16 cellular contexts compared by ENCODE assay signal in the genomic region with DNA sequence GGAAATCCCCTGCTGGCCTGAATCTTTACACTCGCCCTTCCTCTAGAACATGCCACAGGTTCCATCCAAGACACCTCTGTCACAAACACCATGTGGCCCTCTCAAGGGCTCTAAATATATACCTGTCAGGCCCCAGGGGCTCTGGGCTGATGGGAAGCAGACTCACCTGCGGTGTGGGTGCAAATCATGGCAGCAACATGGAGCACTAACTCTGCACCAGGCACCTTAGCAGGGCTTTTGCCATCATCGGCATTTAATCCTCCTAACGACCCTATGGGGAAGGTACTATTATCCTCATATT. TPM values are rescaled to one million over a fixed set of nuclear protein-coding genes. Genes with fewer than 3 reads are reported as not detected.
DNase-seq lines count a peak whose midpoint lies in the region; ATAC-seq and TF ChIP-seq lines count a peak whose summit lies in the region.
"Had no signal": no experiment of that assay in that cellular context is flagged by ENCODE, and none has a peak within 500 bp of the region (broad histone marks: within the 10 kb centered on the region; RNA-seq: fewer than 3 reads in every experiment).

No MANE protein-coding gene starts in this region.

- H3K4ac ChIP-seq in mesendoderm (ENCODE audit: low read depth, low read length), result peak overlapping the region; percentile 17

- peaks cover 29% of the 10 kb centered on the region for H3K79me2 ChIP-seq in mesendoderm (ENCODE audit: control insufficient read depth, insufficient read depth, low read length)

- no peak overlapping the region for H4K5ac ChIP-seq in mesendoderm (ENCODE audit: low read length)

- peak overlapping the region; percentile 94 for H2BK5ac ChIP-seq in mesendoderm (ENCODE audit: low read length)

- no peak overlapping the region for H2BK120ac ChIP-seq in mesendoderm (ENCODE audit: low read depth, low read length)

- H2BK15ac ChIP-seq in mesendoderm (replicated peaks; ENCODE audit: low read depth), result no peak overlapping the region

- H2AK5ac ChIP-seq in mesendoderm (ENCODE audit: low read length), result peak overlapping the region; percentile 97

- H3K56ac ChIP-seq in mesendoderm (ENCODE audit: low read length), result peak overlapping the region; percentile 82

- no peak overlapping the region for H3K4me3 Mint-ChIP-seq in CD8-positive, alpha-beta memory T cell
- H3K4me3 Mint-ChIP-seq: GM23338 had no signal

- no peak for TF ChIP-seq CTCF in coronary artery (IDR thresholded peaks at IDR 0.05)
- no peak for TF ChIP-seq CTCF in spleen (IDR thresholded peaks at IDR 0.05 in 8 of 11, conservative IDR thresholded peaks at IDR 0.05 in 3 of 11)
- no peak for TF ChIP-seq CTCF in BE2C (IDR thresholded peaks at IDR 0.05; ENCODE audit: low read depth, low read length)

- H3K36me3 ChIP-seq in mesendoderm (ENCODE audit: control insufficient read depth, insufficient read depth, low read length) (no peaks in the 10 kb centered on the region), spleen (no peaks in the 10 kb centered on the region), BE2C (no peaks in the 10 kb centered on the region)
- no peaks in the 10 kb centered on the region for H3K36me3 ChIP-seq in CD8-positive, alpha-beta memory T cell (ENCODE audit: insufficient read depth, low read length)

- H3K27ac ChIP-seq in coronary artery, result peak overlapping the region in 1 of 2 donors; percentile 28
- H3K27ac ChIP-seq in mesendoderm (ENCODE audit: low read depth, low read length), result peak overlapping the region; percentile 91
- peak overlapping the region in 5 of 8 donors; percentile 35 to 66 (median 60) for H3K27ac ChIP-seq in spleen
- H3K27ac ChIP-seq in CD8-positive, alpha-beta memory T cell (ENCODE audit: low read depth, low read length), result no peak overlapping the region

- DNase-seq in Right ventricle myocardium superior (no peak), cardiac septum (ENCODE audit: low spot score) (no peak), coronary artery (ENCODE audit: low spot score) (peak; percentile 19), mesendoderm (no peak), spleen (no peak), BE2C (no peak)
- no peak for DNase-seq in CD8-positive, alpha-beta memory T cell
- no peak for DNase-seq in activated naive CD4-positive, alpha-beta T cell treated with Interleukin-2 at 50 U/mL for 16 hours
- DNase-seq: 8988T, KBM-7, MV-4-11, NCI-H187, NCI-H2107, NCI-H510A treated with DMSO at 0.1 percent for 48 hours, NCI-H774 had no signal

- H3K9ac ChIP-seq in mesendoderm (ENCODE audit: low read length), result peak overlapping the region; percentile 1

- H3K79me1 ChIP-seq in mesendoderm (ENCODE audit: low read length), result peaks cover 26% of the 10 kb centered on the region

- H3K36me3 Mint-ChIP-seq in CD8-positive, alpha-beta memory T cell, result peaks cover 0 to 2% (median 0%) of the 10 kb centered on the region in 3 donors

- H3K18ac ChIP-seq in mesendoderm (ENCODE audit: low read length), result no peak overlapping the region

- H3K4me1 Mint-ChIP-seq in CD8-positive, alpha-beta memory T cell, result no peaks in the 10 kb centered on the region

- H4K8ac ChIP-seq in mesendoderm (ENCODE audit: low read depth, low read length), result no peak overlapping the region

- H3K4me3 ChIP-seq in coronary artery, result no peak overlapping the region
- no peak overlapping the region for H3K4me3 ChIP-seq in mesendoderm (ENCODE audit: low read length)
- H3K4me3 ChIP-seq in spleen, result no peak overlapping the region
- H3K4me3 ChIP-seq in CD8-positive, alpha-beta memory T cell (ENCODE audit: low read length), result no peak overlapping the region
- H3K4me3 ChIP-seq in BE2C (ENCODE audit: low read depth, low read length), result no peak overlapping the region
- H3K4me3 ChIP-seq: GM23338 had no signal

- H3K27me3 ChIP-seq in mesendoderm (ENCODE audit: insufficient read depth, low read length, poor library complexity) (no peaks in the 10 kb centered on the region), spleen (replicated peaks in 1 of 7) (no peaks in the 10 kb centered on the region), BE2C (no peaks in the 10 kb centered on the region)
- H3K27me3 ChIP-seq in CD8-positive, alpha-beta memory T cell (ENCODE audit: insufficient read depth, low read length, poor library complexity, severe bottlenecking), result no peaks in the 10 kb centered on the region

- intact Hi-C loops in Right ventricle myocardium superior (cut with DNase I), result no loop called here
- intact Hi-C loops in cardiac septum (cut with DNase I), result no loop called here
- intact Hi-C loops in spleen (cut with DNase I; ENCODE audit: low total_unique reads), result no loop called here

- H3K4me2 ChIP-seq in mesendoderm (ENCODE audit: low read length), result no peak overlapping the region
- H3K4me2 ChIP-seq: GM23338 had no signal

- H3K9me3 Mint-ChIP-seq in CD8-positive, alpha-beta memory T cell, result peaks cover 2 to 4% (median 2%) of the 10 kb centered on the region in 5 donors

- H3K9me3 ChIP-seq in spleen (peaks cover 0 to 4% (median 1%) of the 10 kb centered on the region in 8 donors), BE2C (no peaks in the 10 kb centered on the region)
- no peaks in the 10 kb centered on the region for H3K9me3 ChIP-seq in CD8-positive, alpha-beta memory T cell (ENCODE audit: low read length)

- WGBS in mesendoderm (ENCODE audit: extremely low coverage, insufficient coverage, low lambda C conversion rate), result no CpG with 5 or more reads among the region's 4 CpGs
- WGBS in spleen, 5 donors, result 71 to 94% (median 75%) methylated on average over 3 to 4 of the region's 4 CpGs

- H3K27me3 Mint-ChIP-seq in CD8-positive, alpha-beta memory T cell, result peaks cover 5 to 10% of the 10 kb centered on the region in 2 donors

- no peak for TF ChIP-seq POLR2A in spleen (IDR thresholded peaks at IDR 0.05)

- POLR2A ChIA-PET in CD8-positive, alpha-beta memory T cell (lab: Charles Lee), result no interaction called here

- ATAC-seq in Right ventricle myocardium superior (ENCODE audit: poor library complexity), result peak; percentile 19
- ATAC-seq: GM23338 had no signal

- H3K23ac ChIP-seq in mesendoderm (ENCODE audit: low read length), result no peak overlapping the region

- CTCF ChIA-PET in CD8-positive, alpha-beta memory T cell (lab: Charles Lee), result no interaction called here

- H3K27ac Mint-ChIP-seq in CD8-positive, alpha-beta memory T cell, result no peak overlapping the region
- H3K27ac Mint-ChIP-seq: GM23338 had no signal

- peaks cover 58% of the 10 kb centered on the region for H3K4me1 ChIP-seq in mesendoderm (ENCODE audit: control insufficient read depth, low read depth, low read length)
- peaks cover 4 to 81% (median 55%) of the 10 kb centered on the region in 6 donors for H3K4me1 ChIP-seq in spleen
- H3K4me1 ChIP-seq in CD8-positive, alpha-beta memory T cell (ENCODE audit: insufficient read depth, low read length), result no peaks in the 10 kb centered on the region
- H3K4me1 ChIP-seq in BE2C, result no peaks in the 10 kb centered on the region

RNA-seq across cellular contexts. Expression of a gene that starts 17.3 kb away (rescaled TPM):
- total RNA-seq in Right ventricle myocardium superior, result 27.0 TPM
- 45.0 TPM for total RNA-seq in cardiac septum
- 7.7 TPM for polyA plus RNA-seq in mesendoderm (2013, experiment 1 of 2)
- 7.8 TPM for polyA plus RNA-seq in mesendoderm (2013, experiment 2 of 2)
- total RNA-seq in spleen, result 10 to 100 TPM; 27.9 to 50.0 (median 38.8) TPM
- 1 to 10 TPM; 2.6 to 8.1 (median 4.4) TPM for polyA plus RNA-seq in spleen
- 1 to 10 TPM; 7.7 to 8.0 TPM for total RNA-seq in CD8-positive, alpha-beta memory T cell
- 0.48 TPM for polyA plus RNA-seq in CD8-positive, alpha-beta memory T cell
- 23.1 TPM for polyA plus RNA-seq in BE2C (2012; ENCODE audit: insufficient read depth, insufficient read length, low read depth)
